In the genomic region with DNA sequence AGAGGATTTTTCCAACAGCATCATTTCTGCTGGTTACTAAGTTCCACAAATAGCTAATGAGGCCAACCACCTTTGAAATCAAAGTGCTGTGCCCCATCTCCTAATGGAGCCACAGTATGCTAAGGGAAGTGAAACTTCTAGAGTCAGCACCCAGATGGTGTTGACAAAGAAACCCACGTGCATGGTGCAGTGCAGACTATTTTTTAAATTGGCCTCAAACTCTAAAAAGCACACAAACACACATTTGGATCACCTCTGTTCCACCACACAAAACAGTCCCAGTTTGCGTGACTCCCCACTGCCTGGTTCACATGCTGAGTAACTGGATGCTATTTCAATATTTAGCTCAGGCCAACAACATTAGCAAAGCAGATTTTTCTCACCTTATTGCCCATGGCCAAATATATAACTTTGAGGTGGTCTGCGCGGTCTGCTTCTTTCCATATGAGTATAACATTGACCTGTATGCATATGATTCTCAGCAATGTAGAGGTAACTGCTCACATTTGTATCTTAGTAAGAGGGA, we compare ENCODE assay signal across 11 cellular contexts.
DNase-seq lines count a peak whose midpoint lies in the region; ATAC-seq and TF ChIP-seq lines count a peak whose summit lies in the region.
"Had no signal": no experiment of that assay in that cellular context is flagged by ENCODE, and none has a peak within 500 bp of the region (broad histone marks: within the 10 kb centered on the region; RNA-seq: fewer than 3 reads in every experiment).

No MANE protein-coding gene starts in this region.

- ATAC-seq in GM19452 (IDR thresholded peaks at IDR 0.05; ENCODE audit: unreplicated experiment), result peak; percentile 93
- ATAC-seq in HG03039 (IDR thresholded peaks at IDR 0.05; ENCODE audit: unreplicated experiment), result peak; percentile 97
- no peak for ATAC-seq in activated T-cell treated with anti-CD3 and anti-CD28 coated beads, Interleukin-2, amount 50 U/mL, for 72 hours (replicated peaks in 1 of 2)
- no peak for ATAC-seq in SK-N-SH treated with all-trans-retinoic acid at 6 μM for 48 hours

- H3K9ac ChIP-seq in OCI-LY1 (ENCODE audit: low read length), result no peak overlapping the region

- no peaks in the 10 kb centered on the region for H4K20me1 ChIP-seq in OCI-LY1 (ENCODE audit: insufficient read depth, low read length)

- H3F3A ChIP-seq in OCI-LY1 (ENCODE audit: insufficient read depth, low read length), result no peaks in the 10 kb centered on the region

- no peak for TF ChIP-seq CTCF in GM10248 (IDR thresholded peaks at IDR 0.05; ENCODE audit: control extremely low read depth, extremely low read depth, low read depth, missing control alignments)
- TF ChIP-seq CTCF in OCI-LY1 (IDR thresholded peaks at IDR 0.05; ENCODE audit: low read length), result no peak

- no peaks in the 10 kb centered on the region for H3K27me3 ChIP-seq in OCI-LY1 (ENCODE audit: insufficient read depth, low read length)

- H3K4me3 Mint-ChIP-seq in activated T-helper 1 cell treated with anti-CD3 and anti-CD28 coated beads, Interleukin-12 subunit alpha, Interleukin-12 subunit beta, Interleukin-2, Interleukin-4 antibody, amounts not matched to agents 30 ng/mL and 10 ng/mL and 1 ng/mL, durations not matched to agents 14 hours and 24 hours and 36 hours, result no peak overlapping the region
- no peak overlapping the region for H3K4me3 Mint-ChIP-seq in activated T-cell treated with anti-CD3 and anti-CD28 coated beads, Interleukin-2, amount 50 U/mL, for 72 hours
- H3K4me3 Mint-ChIP-seq: activated naive CD8-positive, alpha-beta T cell had no signal

- H3K27ac Mint-ChIP-seq in activated T-helper 1 cell treated with anti-CD3 and anti-CD28 coated beads, Interleukin-12 subunit alpha, Interleukin-12 subunit beta, Interleukin-2, Interleukin-4 antibody, amounts not matched to agents 30 ng/mL and 10 ng/mL and 1 ng/mL, durations not matched to agents 14 hours and 24 hours and 36 hours, result no peak overlapping the region
- no peak overlapping the region for H3K27ac Mint-ChIP-seq in activated T-cell treated with anti-CD3 and anti-CD28 coated beads, Interleukin-2, amount 50 U/mL, for 72 hours
- H3K27ac Mint-ChIP-seq: activated naive CD8-positive, alpha-beta T cell had no signal

- no peaks in the 10 kb centered on the region for H3K9me3 Mint-ChIP-seq in activated T-helper 1 cell treated with anti-CD3 and anti-CD28 coated beads, Interleukin-12 subunit alpha, Interleukin-12 subunit beta, Interleukin-2, Interleukin-4 antibody, amounts not matched to agents 30 ng/mL and 10 ng/mL and 1 ng/mL, durations not matched to agents 14 hours and 24 hours and 36 hours
- H3K9me3 Mint-ChIP-seq in activated T-cell treated with anti-CD3 and anti-CD28 coated beads, Interleukin-2, amount 50 U/mL, for 72 hours, result peaks cover 0 to 7% of the 10 kb centered on the region in 2 donors

- no peaks in the 10 kb centered on the region for H3K79me2 ChIP-seq in OCI-LY1 (ENCODE audit: insufficient read depth, low read length)

- POLR2A ChIA-PET in GM10248 (lab: Yijun Ruan, JAX), result no interaction called here

- peak overlapping the region; percentile 97 for H3K27ac ChIP-seq in OCI-LY1 (ENCODE audit: low read depth, low read length, poor library complexity, severe bottlenecking)

- CTCF ChIA-PET in GM10248 (lab: Yijun Ruan, JAX), result interaction anchor here (0.6 to 1.1 kb wide), 2 partner anchors 8 to 19 kb away, joined by 3 to 7 read pairs; no protein-coding TSS in a partner anchor

- intact Hi-C loops in activated T-helper 1 cell treated with anti-CD3 and anti-CD28 coated beads, Interleukin-12 subunit alpha, Interleukin-12 subunit beta, Interleukin-2, Interleukin-4 antibody, amounts not matched to agents 30 ng/mL and 10 ng/mL and 1 ng/mL, durations not matched to agents 14 hours and 24 hours and 36 hours (cut with micrococcal nuclease), result no loop called here

- no peaks in the 10 kb centered on the region for H3K36me3 Mint-ChIP-seq in activated T-helper 1 cell treated with anti-CD3 and anti-CD28 coated beads, Interleukin-12 subunit alpha, Interleukin-12 subunit beta, Interleukin-2, Interleukin-4 antibody, amounts not matched to agents 30 ng/mL and 10 ng/mL and 1 ng/mL, durations not matched to agents 14 hours and 24 hours and 36 hours (ENCODE audit: low read depth)
- H3K36me3 Mint-ChIP-seq in activated T-cell treated with anti-CD3 and anti-CD28 coated beads, Interleukin-2, amount 50 U/mL, for 72 hours (ENCODE audit: insufficient read depth in 2 of 2), result no peaks in the 10 kb centered on the region
- H3K36me3 Mint-ChIP-seq: activated naive CD8-positive, alpha-beta T cell had no signal

- no peak overlapping the region for H2AFZ ChIP-seq in OCI-LY1 (ENCODE audit: low read length)

- DNase-seq in GM10248 (ENCODE audit: extremely low spot score) (peak; percentile 15), RKO (ENCODE audit: low spot score) (no peak)
- DNase-seq in activated T-helper 1 cell treated with anti-CD3 and anti-CD28 coated beads, Interleukin-12 subunit alpha, Interleukin-12 subunit beta, Interleukin-2, Interleukin-4 antibody, amounts not matched to agents 30 ng/mL and 10 ng/mL and 1 ng/mL, durations not matched to agents 14 hours and 24 hours and 36 hours (ENCODE audit: low spot score), result no peak
- DNase-seq in activated T-cell treated with anti-CD3 and anti-CD28 coated beads, Interleukin-2, amount 50 U/mL, for 72 hours, result no peak
- DNase-seq: NCI-H1694, T1000 had no signal

- no peaks in the 10 kb centered on the region for H3K27me3 Mint-ChIP-seq in activated T-helper 1 cell treated with anti-CD3 and anti-CD28 coated beads, Interleukin-12 subunit alpha, Interleukin-12 subunit beta, Interleukin-2, Interleukin-4 antibody, amounts not matched to agents 30 ng/mL and 10 ng/mL and 1 ng/mL, durations not matched to agents 14 hours and 24 hours and 36 hours (ENCODE audit: insufficient read depth)
- H3K27me3 Mint-ChIP-seq in activated T-cell treated with anti-CD3 and anti-CD28 coated beads, Interleukin-2, amount 50 U/mL, for 72 hours (ENCODE audit: low read depth), result no peaks in the 10 kb centered on the region
- H3K27me3 Mint-ChIP-seq: activated naive CD8-positive, alpha-beta T cell had no signal

- H3K4me3 ChIP-seq in OCI-LY1 (ENCODE audit: low read depth, low read length, poor library complexity, severe bottlenecking), result no peak overlapping the region

- peak overlapping the region; percentile 36; the same call in 1 of the 2 replicates for H3K4me2 ChIP-seq in OCI-LY1 (ENCODE audit: low read length)

- peaks cover 12% of the 10 kb centered on the region for H3K4me1 ChIP-seq in OCI-LY1 (ENCODE audit: insufficient read depth, low read length, severe bottlenecking)

- H3K9me3 ChIP-seq in OCI-LY1 (ENCODE audit: low read length), result no peaks in the 10 kb centered on the region

- H3K4me1 Mint-ChIP-seq in activated T-helper 1 cell treated with anti-CD3 and anti-CD28 coated beads, Interleukin-12 subunit alpha, Interleukin-12 subunit beta, Interleukin-2, Interleukin-4 antibody, amounts not matched to agents 30 ng/mL and 10 ng/mL and 1 ng/mL, durations not matched to agents 14 hours and 24 hours and 36 hours (ENCODE audit: low read depth), result no peaks in the 10 kb centered on the region
- no peaks in the 10 kb centered on the region for H3K4me1 Mint-ChIP-seq in activated T-cell treated with anti-CD3 and anti-CD28 coated beads, Interleukin-2, amount 50 U/mL, for 72 hours (ENCODE audit: low read depth)

- no peaks in the 10 kb centered on the region for H3K9me2 ChIP-seq in OCI-LY1 (ENCODE audit: low read depth, low read length)

- no peaks in the 10 kb centered on the region for H3K36me3 ChIP-seq in OCI-LY1 (ENCODE audit: insufficient read depth, low read length)

TF ChIP-seq in SK-N-SH treated with all-trans-retinoic acid at 6 μM for 48 hours, 23 proteins besides CTCF, POLR2A, EP300 and RAD21:
- no peak for TF ChIP-seq ZNF565 (CRISPR knock-in tag; conservative IDR thresholded peaks at IDR 0.05; ENCODE audit: low read depth)
- TF ChIP-seq ZFP3 (CRISPR knock-in tag; IDR thresholded peaks at IDR 0.05), result no peak
- no peak for TF ChIP-seq BACH2 (CRISPR knock-in tag; IDR thresholded peaks at IDR 0.05; ENCODE audit: borderline replicate concordance)
- no peak for TF ChIP-seq GLIS3 (CRISPR knock-in tag; IDR thresholded peaks at IDR 0.05)
- TF ChIP-seq CSDC2 (CRISPR knock-in tag; IDR thresholded peaks at IDR 0.05), result no peak
- TF ChIP-seq, protein P1, sequence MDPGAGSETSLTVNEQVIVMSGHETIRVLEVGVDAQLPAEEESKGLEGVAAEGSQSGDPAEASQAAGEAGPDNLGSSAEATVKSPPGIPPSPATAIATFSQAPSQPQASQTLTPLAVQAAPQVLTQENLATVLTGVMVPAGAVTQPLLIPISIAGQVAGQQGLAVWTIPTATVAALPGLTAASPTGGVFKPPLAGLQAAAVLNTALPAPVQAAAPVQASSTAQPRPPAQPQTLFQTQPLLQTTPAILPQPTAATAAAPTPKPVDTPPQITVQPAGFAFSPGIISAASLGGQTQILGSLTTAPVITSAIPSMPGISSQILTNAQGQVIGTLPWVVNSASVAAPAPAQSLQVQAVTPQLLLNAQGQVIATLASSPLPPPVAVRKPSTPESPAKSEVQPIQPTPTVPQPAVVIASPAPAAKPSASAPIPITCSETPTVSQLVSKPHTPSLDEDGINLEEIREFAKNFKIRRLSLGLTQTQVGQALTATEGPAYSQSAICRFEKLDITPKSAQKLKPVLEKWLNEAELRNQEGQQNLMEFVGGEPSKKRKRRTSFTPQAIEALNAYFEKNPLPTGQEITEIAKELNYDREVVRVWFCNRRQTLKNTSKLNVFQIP (CRISPR knock-in tag; IDR thresholded peaks at IDR 0.05; ENCODE audit: borderline replicate concordance, low read depth), result no peak
- no peak for TF ChIP-seq SNAI2 (CRISPR knock-in tag; IDR thresholded peaks at IDR 0.05)
- no peak for TF ChIP-seq ISL1 (CRISPR knock-in tag; IDR thresholded peaks at IDR 0.05)
- TF ChIP-seq ARNTL (CRISPR knock-in tag; IDR thresholded peaks at IDR 0.05; ENCODE audit: borderline replicate concordance, low read depth), result no peak
- TF ChIP-seq RARB (CRISPR knock-in tag; IDR thresholded peaks at IDR 0.05), result no peak
- no peak for TF ChIP-seq ZFP30 (CRISPR knock-in tag; IDR thresholded peaks at IDR 0.05)
- TF ChIP-seq ZC3H10 (CRISPR knock-in tag; IDR thresholded peaks at IDR 0.05), result no peak
- no peak for TF ChIP-seq PPARA (CRISPR knock-in tag; IDR thresholded peaks at IDR 0.05; ENCODE audit: borderline replicate concordance)
- TF ChIP-seq, protein P2, sequence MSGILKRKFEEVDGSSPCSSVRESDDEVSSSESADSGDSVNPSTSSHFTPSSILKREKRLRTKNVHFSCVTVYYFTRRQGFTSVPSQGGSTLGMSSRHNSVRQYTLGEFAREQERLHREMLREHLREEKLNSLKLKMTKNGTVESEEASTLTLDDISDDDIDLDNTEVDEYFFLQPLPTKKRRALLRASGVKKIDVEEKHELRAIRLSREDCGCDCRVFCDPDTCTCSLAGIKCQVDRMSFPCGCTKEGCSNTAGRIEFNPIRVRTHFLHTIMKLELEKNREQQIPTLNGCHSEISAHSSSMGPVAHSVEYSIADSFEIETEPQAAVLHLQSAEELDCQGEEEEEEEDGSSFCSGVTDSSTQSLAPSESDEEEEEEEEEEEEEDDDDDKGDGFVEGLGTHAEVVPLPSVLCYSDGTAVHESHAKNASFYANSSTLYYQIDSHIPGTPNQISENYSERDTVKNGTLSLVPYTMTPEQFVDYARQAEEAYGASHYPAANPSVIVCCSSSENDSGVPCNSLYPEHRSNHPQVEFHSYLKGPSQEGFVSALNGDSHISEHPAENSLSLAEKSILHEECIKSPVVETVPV (CRISPR knock-in tag; IDR thresholded peaks at IDR 0.05), result no peak

Comparison
In these comparisons a context has a peak if more than half of its experiments do, and no peak if none do; other contexts are left out.
1. ATAC-seq: peak in GM19452 (single experiment) and HG03039 (single experiment); none in activated T-cell treated with anti-CD3 and anti-CD28 coated beads, Interleukin-2, amount 50 U/mL, for 72 hours (0 of 2) and SK-N-SH treated with all-trans-retinoic acid at 6 μM for 48 hours (single experiment).